22 cellular contexts compared by ENCODE assay signal in the genomic region with DNA sequence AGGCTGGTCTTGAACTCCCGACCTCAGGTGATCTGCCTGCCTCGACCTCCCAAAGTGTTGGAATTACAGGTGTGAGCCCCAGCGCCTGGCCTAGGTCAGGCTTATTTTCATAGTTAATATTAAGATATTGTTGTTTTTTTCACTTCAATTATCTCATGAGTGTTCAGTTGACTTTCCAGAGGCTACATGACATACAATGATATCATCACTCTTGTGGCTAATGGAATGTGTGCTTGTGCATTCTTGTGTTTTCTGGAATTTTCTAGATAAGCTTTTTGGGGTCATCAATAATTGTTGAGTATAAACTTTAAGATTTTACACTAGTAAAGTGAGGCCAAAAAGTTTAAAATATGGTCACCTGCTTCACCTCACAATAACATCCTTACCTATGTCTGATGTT.
DNase-seq lines count a peak whose midpoint lies in the region; ATAC-seq, FAIRE-seq and TF ChIP-seq lines count a peak whose summit lies in the region.
"Had no signal": no experiment of that assay in that cellular context is flagged by ENCODE, and none has a peak within 500 bp of the region (broad histone marks: within the 10 kb centered on the region; RNA-seq: fewer than 3 reads in every experiment).

No MANE protein-coding gene starts in this region.

- intact Hi-C loops in mucosa of descending colon (cut with DNase I, micrococcal nuclease) = no loop called here

- no peaks in the 10 kb centered on the region for H3K36me3 ChIP-seq in bronchial epithelial cell (ENCODE audit: control insufficient read depth, insufficient read depth, low read length)
- no peaks in the 10 kb centered on the region for H3K36me3 ChIP-seq in mucosa of descending colon (ENCODE audit: low read depth)
- H3K36me3 ChIP-seq: MG63 had no signal

- no peaks in the 10 kb centered on the region for H3K4me1 ChIP-seq in mucosa of descending colon (ENCODE audit: low read depth)

- TF ChIP-seq CTCF in bronchial epithelial cell (IDR thresholded peaks at IDR 0.05; ENCODE audit: insufficient read depth, low read length, severe bottlenecking) (no peak), mucosa of descending colon (IDR thresholded peaks at IDR 0.05) (no peak)

- FAIRE-seq in bronchial epithelial cell (lab: Jason Lieb, UNC) = no peak
- FAIRE-seq: G401.6, GM12878, HepG2 had no signal

- H3K4me3 ChIP-seq in bronchial epithelial cell (ENCODE audit: low read depth, low read length) (no peak overlapping the region), mucosa of descending colon (no peak overlapping the region)
- H3K4me3 ChIP-seq: GM12878, GM23338, MG63 had no signal

- ATAC-seq in mucosa of descending colon = no peak
- ATAC-seq in GM21360 (IDR thresholded peaks at IDR 0.05; ENCODE audit: unreplicated experiment) = no peak
- ATAC-seq: GM12878, GM23338, HepG2, Panc1 had no signal

- peak; percentile 21 for DNase-seq in EH (ENCODE audit: low read depth)
- peak; percentile 8 for DNase-seq in HS-5 (ENCODE audit: low read depth)
- peak; percentile 39 for DNase-seq in bronchial epithelial cell (ENCODE audit: low read depth)
- DNase-seq in kidney tubule cell (ENCODE audit: low spot score) = peak; percentile 55
- DNase-seq in mucosa of descending colon = no peak
- DNase-seq in DMS53 treated with DMSO at 0.1 percent for 48 hours (lab: John Stamatoyannopoulos, UW; ENCODE audit: unreplicated experiment) = no peak
- no peak for DNase-seq in DMS79 (lab: John Stamatoyannopoulos, UW)
- DNase-seq: COR-L47, DMS153, KG1, MG63, NCI-H1092, NCI-H146, NCI-H2081 treated with DMSO at 0.1 percent for 48 hours, NCI-H524 treated with DMSO at 0.1 percent for 48 hours, Right ventricle myocardium superior had no signal

- no peaks in the 10 kb centered on the region for H3K9me3 ChIP-seq in mucosa of descending colon
- H3K9me3 ChIP-seq: MG63 had no signal

- no peaks in the 10 kb centered on the region for H3K27me3 ChIP-seq in bronchial epithelial cell (ENCODE audit: control insufficient read depth, insufficient read depth, low read length)
- H3K27me3 ChIP-seq: MG63 had no signal

Comparison
In these comparisons a context has a peak if more than half of its experiments do, and no peak if none do; other contexts are left out.
1. DNase-seq: peak in EH (single experiment), HS-5 (single experiment), bronchial epithelial cell (single experiment) and kidney tubule cell (single experiment); none in mucosa of descending colon (0 of 3), DMS53 treated with DMSO at 0.1 percent for 48 hours (single experiment) and DMS79 (single experiment).